25 cellular contexts compared by ENCODE assay signal in the genomic region with DNA sequence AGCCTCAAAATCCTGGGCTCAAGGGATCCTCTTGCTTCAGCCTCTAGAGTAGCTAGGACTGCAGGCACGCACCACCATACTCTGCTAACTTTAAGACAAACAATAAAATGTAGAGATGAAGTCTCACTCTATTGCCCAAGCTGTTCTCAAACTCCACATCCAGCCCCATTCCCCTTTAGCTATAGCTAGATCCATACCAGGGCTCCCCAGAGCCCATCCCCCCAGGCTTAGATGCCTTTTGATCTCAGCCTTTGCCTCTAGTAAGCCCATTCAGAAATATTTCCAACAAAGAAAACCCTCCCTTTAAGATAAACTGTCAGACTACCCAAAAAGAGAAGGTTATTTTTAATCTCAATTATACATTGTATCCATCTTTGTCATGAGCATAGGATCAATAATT.
"Had no signal": no experiment of that assay in that cellular context is flagged by ENCODE, and none has a peak within 500 bp of the region (broad histone marks: within the 10 kb centered on the region; RNA-seq: fewer than 3 reads in every experiment).

No MANE protein-coding gene starts in this region.

- ATAC-seq: activated CD4-positive, CD25-positive, alpha-beta regulatory T cell treated with anti-CD3 and anti-CD28 coated beads, Interleukin-2, amount 50 U/mL, for 24 hours; activated T-cell treated with anti-CD3 and anti-CD28 coated beads, Interleukin-2, amount 50 U/mL, for 4 hours; effector memory CD8-positive, alpha-beta T cell; left cardiac atrium; right lobe of liver; stimulated activated naive CD8-positive, alpha-beta T cell treated with anti-CD3 and anti-CD28 coated beads, Interleukin-15, amount 100 ng/mL, for 72 hours had no signal

- H3K27ac ChIP-seq: breast epithelium, dorsolateral prefrontal cortex, esophagus muscularis mucosa, hepatocyte, right lobe of liver, skin epidermis, tibial artery had no signal

- H3K79me2 ChIP-seq: hepatocyte had no signal

- H3K27me3 ChIP-seq: breast epithelium, esophagus muscularis mucosa, hepatocyte, right lobe of liver, tibial artery had no signal

- H3K27me3 Mint-ChIP-seq: activated naive CD4-positive, alpha-beta T cell treated with anti-CD3 and anti-CD28 coated beads, Interleukin-2, amount 10 ng/mL, durations not matched to agents 7 days and 5 days; central memory CD8-positive, alpha-beta T cell; effector memory CD8-positive, alpha-beta T cell; stimulated activated naive CD8-positive, alpha-beta T cell treated with anti-CD3 and anti-CD28 coated beads, Interleukin-15, amount 100 ng/mL, for 72 hours had no signal

- H3K36me3 ChIP-seq: breast epithelium, esophagus muscularis mucosa, right lobe of liver, tibial artery had no signal

- H3K4me2 ChIP-seq: hepatocyte had no signal

- H3K9me3 ChIP-seq: breast epithelium, esophagus muscularis mucosa, right lobe of liver, tibial artery had no signal

- H2AFZ ChIP-seq: hepatocyte had no signal

- H3K9me3 Mint-ChIP-seq: activated naive CD4-positive, alpha-beta T cell treated with anti-CD3 and anti-CD28 coated beads, Interleukin-2, amount 10 ng/mL, durations not matched to agents 7 days and 5 days; activated T-cell treated with anti-CD3 and anti-CD28 coated beads, Interleukin-2, amount 50 U/mL, for 4 hours; nephron progenitor cell had no signal

- H3K4me3 ChIP-seq: breast epithelium, dorsolateral prefrontal cortex, esophagus muscularis mucosa, hepatocyte, right lobe of liver, skin epidermis, tibial artery had no signal

- H3K4me3 Mint-ChIP-seq: activated naive CD4-positive, alpha-beta T cell treated with anti-CD3 and anti-CD28 coated beads, Interleukin-2, amount 10 ng/mL, durations not matched to agents 7 days and 5 days; activated T-cell treated with anti-CD3 and anti-CD28 coated beads, Interleukin-2, amount 50 U/mL, for 4 hours; central memory CD8-positive, alpha-beta T cell; effector memory CD8-positive, alpha-beta T cell; nephron progenitor cell; stimulated activated naive CD8-positive, alpha-beta T cell treated with anti-CD3 and anti-CD28 coated beads, Interleukin-15, amount 100 ng/mL, for 72 hours had no signal

- H3K4me1 Mint-ChIP-seq: central memory CD8-positive, alpha-beta T cell had no signal

- H3K27ac Mint-ChIP-seq: activated naive CD4-positive, alpha-beta T cell treated with anti-CD3 and anti-CD28 coated beads, Interleukin-2, amount 10 ng/mL, durations not matched to agents 7 days and 5 days; effector memory CD8-positive, alpha-beta T cell; nephron progenitor cell; stimulated activated naive CD8-positive, alpha-beta T cell treated with anti-CD3 and anti-CD28 coated beads, Interleukin-15, amount 100 ng/mL, for 72 hours had no signal

- DNase-seq: activated CD4-positive, alpha-beta T cell treated with anti-CD3 and anti-CD28 coated beads, Interleukin-2, amount 50 U/mL, for 1 hour; activated CD8-positive, alpha-beta memory T cell treated with anti-CD3 and anti-CD28 coated beads for 24 hours; activated CD8-positive, alpha-beta memory T cell treated with anti-CD3 and anti-CD28 coated beads, Interleukin-2, amount 50 U/mL, for 4 hours; activated effector memory CD4-positive, alpha-beta T cell treated with Interleukin-2 at 50 U/mL for 16 hours; activated naive CD4-positive, alpha-beta T cell treated with anti-CD3 and anti-CD28 coated beads, Interleukin-2, amount 10 ng/mL, durations not matched to agents 7 days and 5 days; activated T-cell treated with anti-CD3 and anti-CD28 coated beads, Interleukin-2, amount 50 U/mL, for 4 hours; amniotic stem cell; dorsolateral prefrontal cortex; effector memory CD8-positive, alpha-beta T cell; glutamatergic neuron; islet precursor cell; left cardiac atrium; nephron progenitor cell; occipital lobe; posterior cingulate gyrus; right lobe of liver; stimulated activated CD4-positive, alpha-beta T cell treated with anti-CD3 and anti-CD28 coated beads, Interleukin-1b, Interleukin-23, amount 100 ng/mL, for 48 hours; stimulated activated naive CD8-positive, alpha-beta T cell treated with anti-CD3 and anti-CD28 coated beads, Interleukin-15, amount 100 ng/mL, for 72 hours; tibial artery had no signal

- H3K4me1 ChIP-seq: breast epithelium, right lobe of liver, tibial artery had no signal
